ENCODE assay signal across 31 cellular contexts in the genomic region with DNA sequence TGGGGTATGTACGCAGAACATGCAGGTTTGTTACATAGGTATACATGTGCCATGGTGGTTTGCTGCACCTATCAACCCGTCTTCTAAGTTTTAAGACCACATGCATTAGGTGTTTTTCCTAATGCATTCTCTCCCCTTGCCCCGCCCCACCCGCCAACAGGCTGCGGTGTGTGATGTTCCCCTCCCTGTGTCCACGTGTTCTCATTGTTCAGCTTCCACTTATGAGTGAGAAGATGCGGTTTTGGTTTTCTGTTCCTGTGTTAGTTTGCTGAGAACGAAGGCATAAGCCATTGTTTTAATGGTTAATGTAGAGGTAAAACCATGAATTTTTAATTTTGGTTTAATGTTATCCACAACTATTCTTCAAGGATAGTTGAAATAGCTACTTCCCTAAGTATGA.
"Had no signal": no experiment of that assay in that cellular context is flagged by ENCODE, and none has a peak within 500 bp of the region (broad histone marks: within the 10 kb centered on the region; RNA-seq: fewer than 3 reads in every experiment).

No MANE protein-coding gene starts in this region.

- H3K4me1 ChIP-seq: ascending aorta had no signal

- H3K27ac ChIP-seq: ascending aorta, cardiac muscle cell, WERI-Rb-1 had no signal

- FAIRE-seq: bronchial epithelial cell had no signal

- H3K36me3 ChIP-seq: ascending aorta, cardiac muscle cell, WERI-Rb-1 had no signal

- H3K4me3 ChIP-seq: ascending aorta, cardiac muscle cell had no signal

- DNase-seq: activated CD4-positive, alpha-beta memory T cell treated with anti-CD3 and anti-CD28 coated beads, Interleukin-2, amount 10 ng/mL, durations not matched to agents 7 days and 5 days; activated CD4-positive, alpha-beta T cell treated with anti-CD3 and anti-CD28 coated beads for 1 hour; activated CD4-positive, alpha-beta T cell treated with anti-CD3 and anti-CD28 coated beads for 36 hours; activated CD4-positive, alpha-beta T cell treated with anti-CD3 and anti-CD28 coated beads for 48 hours; activated CD4-positive, alpha-beta T cell treated with anti-CD3 and anti-CD28 coated beads, Interleukin-2, amount 10 ng/mL, durations not matched to agents 7 days and 5 days; activated CD4-positive, alpha-beta T cell treated with anti-CD3 and anti-CD28 coated beads, Interleukin-2, amount 50 U/mL, for 48 hours; activated CD4-positive, CD25-positive, alpha-beta regulatory T cell; activated CD8-positive, alpha-beta memory T cell treated with anti-CD3 and anti-CD28 coated beads for 24 hours; activated CD8-positive, alpha-beta memory T cell treated with anti-CD3 and anti-CD28 coated beads, Interleukin-2, amount 10 ng/mL, durations not matched to agents 7 days and 5 days; activated CD8-positive, alpha-beta memory T cell treated with anti-CD3 and anti-CD28 coated beads, Interleukin-2, amount 50 U/mL, for 48 hours; activated CD8-positive, alpha-beta T cell treated with anti-CD3 and anti-CD28 coated beads, Interleukin-2, amount 10 ng/mL, durations not matched to agents 7 days and 5 days; activated effector memory CD4-positive, alpha-beta T cell treated with Interleukin-2 at 50 U/mL for 16 hours; activated gamma-delta T cell; activated naive CD4-positive, alpha-beta T cell treated with anti-CD3 and anti-CD28 coated beads, Interleukin-2, amount 10 ng/mL, durations not matched to agents 7 days and 5 days; activated naive CD4-positive, alpha-beta T cell treated with Interleukin-2 at 50 U/mL for 16 hours; activated naive CD8-positive, alpha-beta T cell treated with anti-CD3 and anti-CD28 coated beads, Interleukin-2, amount 10 ng/mL, durations not matched to agents 7 days and 5 days; activated naive CD8-positive, alpha-beta T cell treated with anti-CD3 and anti-CD28 coated beads, Interleukin-2, amount 50 U/mL, for 24 hours; activated T-cell treated with anti-CD3 and anti-CD28 coated beads, Interleukin-2, amount 50 U/mL, for 24 hours; activated T-cell treated with anti-CD3 and anti-CD28 coated beads, Interleukin-2, amount 50 U/mL, for 48 hours; amygdala; anterior cingulate cortex; caudate nucleus; cerebellar nuclear complex; T-helper 2 cell; T-helper 9 cell; WERI-Rb-1 had no signal

- H3K9me3 ChIP-seq: ascending aorta had no signal

- H3K27me3 ChIP-seq: ascending aorta, cardiac muscle cell had no signal

- ATAC-seq: activated CD4-positive, alpha-beta T cell treated with anti-CD3 and anti-CD28 coated beads for 36 hours; activated CD4-positive, CD25-positive, alpha-beta regulatory T cell treated with anti-CD3 and anti-CD28 coated beads, Interleukin-2, amount 50 U/mL, for 24 hours; activated CD8-positive, alpha-beta memory T cell treated with anti-CD3 and anti-CD28 coated beads, Interleukin-2, amount 10 ng/mL, durations not matched to agents 7 days and 5 days; activated CD8-positive, alpha-beta T cell treated with anti-CD3 and anti-CD28 coated beads, Interleukin-2, amount 10 ng/mL, durations not matched to agents 7 days and 5 days; activated naive CD8-positive, alpha-beta T cell treated with anti-CD3 and anti-CD28 coated beads, Interleukin-2, amount 50 U/mL, for 24 hours; WTC11 had no signal
